Comparison of ENCODE assay signal across 8 cellular contexts in the genomic region with DNA sequence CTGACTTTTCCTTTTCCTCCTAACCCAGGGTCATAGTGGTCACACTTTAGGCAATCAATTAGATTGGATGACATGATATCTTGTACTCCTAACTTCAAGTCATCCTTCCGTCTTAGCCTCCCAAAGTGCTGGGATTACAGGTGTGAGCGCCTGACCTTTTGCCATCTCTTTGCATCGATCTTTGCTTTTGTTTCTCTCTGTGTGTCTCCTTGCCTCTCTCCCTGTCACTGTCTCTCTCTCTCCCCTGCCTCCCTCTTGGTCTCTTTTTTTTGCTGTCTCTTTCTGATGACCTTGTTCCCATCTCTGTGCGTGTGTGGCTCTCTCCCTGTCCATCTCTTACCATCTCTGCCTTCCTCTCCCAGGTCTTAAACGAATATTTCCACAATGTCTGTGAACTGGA. TPM values are rescaled to one million over a fixed set of nuclear protein-coding genes. Genes with fewer than 3 reads are reported as not detected.
A peak's percentile ranks its signal among the peaks of the same experiment; 100 is the strongest.
DNase-seq lines count a peak whose midpoint lies in the region; FAIRE-seq and TF ChIP-seq lines count a peak whose summit lies in the region.
"Not testable (repeated sequence)": the region's sequence is repeated elsewhere in the genome, so short reads cannot be mapped to it uniquely, and the experiment has no call there.

No MANE protein-coding gene starts in this region.

- not testable (repeated sequence) for TF ChIP-seq POLR2A in NB4 (IDR thresholded peaks at IDR 0.05; ENCODE audit: extremely low read depth, insufficient read length)

- 26 to 31% methylated on average over 5 of the region's 5 CpGs for WGBS in GM23248 (ENCODE audit: low coverage in 1 of 2, low lambda C conversion rate in 2 of 2, missing lambda C conversion rate in 2 of 2), 2 experiments
- 39% methylated on average over 5 of the region's 5 CpGs for WGBS in thymus

- FAIRE-seq in D721Med (lab: Jason Lieb, UNC): peak; percentile 16

- peak overlapping the region; percentile 98 for H3K27ac Mint-ChIP-seq in activated T-cell treated with anti-CD3 and anti-CD28 coated beads, Interleukin-2, amount 50 U/mL, for 24 hours
- H3K27ac Mint-ChIP-seq in neural progenitor cell: not testable (repeated sequence)

- H3K4me3 ChIP-seq in GM23248 (peak overlapping the region; percentile 97), NB4 (ENCODE audit: low read depth, low read length) (peak overlapping the region; percentile 79), duodenal mucosa (ENCODE audit: low read depth in 1 of 2, low read length in 2 of 2) (peak overlapping the region; percentile 100), iPS-15b (ENCODE audit: low read depth, low read length) (peak overlapping the region; percentile 93), neural progenitor cell (peak overlapping the region; percentile 65), thymus (ENCODE audit: low read length) (peak overlapping the region; percentile 89)

- H3K4me3 Mint-ChIP-seq in activated T-cell treated with anti-CD3 and anti-CD28 coated beads, Interleukin-2, amount 50 U/mL, for 24 hours: peak overlapping the region; percentile 98
- H3K4me3 Mint-ChIP-seq in neural progenitor cell: peak overlapping the region; percentile 95

- H3K36me3 Mint-ChIP-seq in activated T-cell treated with anti-CD3 and anti-CD28 coated beads, Interleukin-2, amount 50 U/mL, for 24 hours (ENCODE audit: low read depth): peaks cover 50% of the 10 kb centered on the region
- H3K36me3 Mint-ChIP-seq in neural progenitor cell: not testable (repeated sequence)

- not testable (repeated sequence) for H3K27ac ChIP-seq in GM23248; duodenal mucosa (ENCODE audit: low read depth, low read length); neural progenitor cell; thymus (ENCODE audit: low read depth)

- not testable (repeated sequence) for H3K9me2 ChIP-seq in GM23248 (ENCODE audit: insufficient read depth)

- H3K4me1 Mint-ChIP-seq in activated T-cell treated with anti-CD3 and anti-CD28 coated beads, Interleukin-2, amount 50 U/mL, for 24 hours (ENCODE audit: low read depth): peaks cover 46% of the 10 kb centered on the region
- not testable (repeated sequence) for H3K4me1 Mint-ChIP-seq in neural progenitor cell

- H3K4me1 ChIP-seq in GM23248 (ENCODE audit: insufficient read depth): peaks cover 22% of the 10 kb centered on the region
- peaks cover 5 to 14% of the 10 kb centered on the region in 2 donors for H3K4me1 ChIP-seq in duodenal mucosa (ENCODE audit: control insufficient read depth in 1 of 2, insufficient read depth in 2 of 2, low read length in 2 of 2)
- H3K4me1 ChIP-seq in iPS-15b (ENCODE audit: control insufficient read depth, insufficient read depth, low read length); neural progenitor cell; thymus (ENCODE audit: control insufficient read depth, insufficient read depth, low read length): not testable (repeated sequence)

- H3K27me3 Mint-ChIP-seq in activated T-cell treated with anti-CD3 and anti-CD28 coated beads, Interleukin-2, amount 50 U/mL, for 24 hours; neural progenitor cell (ENCODE audit: insufficient read depth, low read depth): not testable (repeated sequence)

- H3F3A ChIP-seq in GM23248 (ENCODE audit: insufficient read depth); neural progenitor cell (ENCODE audit: low read depth): not testable (repeated sequence)

- H3K9ac ChIP-seq in GM23248 (peak overlapping the region; percentile 75), duodenal mucosa (ENCODE audit: low read depth in 1 of 2, low read length in 2 of 2) (peak overlapping the region; percentile 61 to 65), neural progenitor cell (peak overlapping the region; percentile 60)
- H3K9ac ChIP-seq in iPS-15b (ENCODE audit: low read depth, low read length): not testable (repeated sequence)

- in situ Hi-C loops in GM23248 (cut with MboI): not testable (repeated sequence)

- H3K9me3 Mint-ChIP-seq in activated T-cell treated with anti-CD3 and anti-CD28 coated beads, Interleukin-2, amount 50 U/mL, for 24 hours; neural progenitor cell: not testable (repeated sequence)

- not testable (repeated sequence) for H4K20me1 ChIP-seq in GM23248 (ENCODE audit: insufficient read depth); neural progenitor cell (ENCODE audit: low read depth)

- peak overlapping the region; percentile 95 for H2AFZ ChIP-seq in GM23248
- not testable (repeated sequence) for H2AFZ ChIP-seq in neural progenitor cell (replicated peaks)

- peaks cover 62% of the 10 kb centered on the region for H3K79me2 ChIP-seq in GM23248 (ENCODE audit: insufficient read depth)
- H3K79me2 ChIP-seq in neural progenitor cell (ENCODE audit: low read depth): peaks cover 57% of the 10 kb centered on the region

- TF ChIP-seq CTCF in D721Med (IDR thresholded peaks at IDR 0.05; ENCODE audit: insufficient read depth, missing control alignments); NB4 (IDR thresholded peaks at IDR 0.05; ENCODE audit: low read depth, low read length); neural progenitor cell (IDR thresholded peaks at IDR 0.05): not testable (repeated sequence)

- H3K36me3 ChIP-seq in GM23248 (ENCODE audit: low read depth); duodenal mucosa (ENCODE audit: control insufficient read depth in 1 of 2, insufficient read depth in 2 of 2, low read length in 2 of 2); iPS-15b (ENCODE audit: control insufficient read depth, insufficient read depth, low read length); neural progenitor cell; thymus (ENCODE audit: control insufficient read depth, insufficient read depth): not testable (repeated sequence)

- H3K9me3 ChIP-seq in GM23248 (ENCODE audit: low read depth); duodenal mucosa (ENCODE audit: control insufficient read depth in 1 of 2, low read length in 2 of 2); iPS-15b (ENCODE audit: control insufficient read depth, insufficient read depth, low read length); neural progenitor cell (ENCODE audit: low read depth); thymus (ENCODE audit: control insufficient read depth): not testable (repeated sequence)

- DNase-seq in D721Med (ENCODE audit: insufficient read length, low spot score); GM23248; NB4 (ENCODE audit: low read depth); activated T-cell treated with anti-CD3 and anti-CD28 coated beads, Interleukin-2, amount 50 U/mL, for 24 hours; neural progenitor cell (ENCODE audit: low spot score): not testable (repeated sequence)

- H3K4me2 ChIP-seq in GM23248 (ENCODE audit: unreplicated experiment): peak overlapping the region; percentile 84
- H3K4me2 ChIP-seq in neural progenitor cell: peak overlapping the region; percentile 98

- H3K27me3 ChIP-seq in GM23248 (replicated peaks; ENCODE audit: insufficient read depth); duodenal mucosa (ENCODE audit: control insufficient read depth in 1 of 2, insufficient read depth in 2 of 2, low read length in 2 of 2); iPS-15b (ENCODE audit: control insufficient read depth, insufficient read depth, low read length); neural progenitor cell; thymus (ENCODE audit: control insufficient read depth, insufficient read depth): not testable (repeated sequence)

RNA-seq across cellular contexts. Expression of gene PNPT1, which starts 0.9 kb away (rescaled TPM):
- total RNA-seq in GM23248 (2014; rRNA removed; shearing (Covaris generic)): 17.3 and 33.9 TPM in 2 replicates
- polyA plus RNA-seq in GM23248 (2016; fragmentation: Nextera tagmentation; extraction: Ambion mirVana) (20.6 and 21.9 TPM in 2 replicates), thymus (17.5 TPM)
- total RNA-seq in neural progenitor cell (ENCODE audit: low replicate concordance): 25.5 and 33.5 TPM in 2 replicates
